ENCODE assay signal across 22 cellular contexts in the genomic region with DNA sequence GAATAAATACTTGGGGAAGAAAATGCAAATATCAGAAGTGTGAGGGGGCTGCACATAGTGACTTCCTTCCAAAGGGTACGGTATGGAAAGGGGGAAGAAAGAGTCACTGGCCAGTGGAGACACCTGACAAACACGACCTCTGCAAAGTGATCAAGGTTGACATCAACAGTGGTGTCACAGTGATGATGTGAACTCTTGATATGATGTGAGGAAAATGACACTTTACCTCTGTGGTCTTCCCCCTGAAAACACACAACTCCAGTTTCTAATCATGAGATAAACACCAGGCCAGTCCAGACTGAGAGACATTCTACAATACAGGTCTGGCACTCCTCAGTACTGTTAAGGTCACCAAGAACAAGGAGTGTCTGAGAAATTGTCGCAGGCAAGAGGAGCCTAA.
"Had no signal": no experiment of that assay in that cellular context is flagged by ENCODE, and none has a peak within 500 bp of the region (broad histone marks: within the 10 kb centered on the region; RNA-seq: fewer than 3 reads in every experiment).

No MANE protein-coding gene starts in this region.

- H3K27ac Mint-ChIP-seq: activated CD4-positive, alpha-beta T cell treated with anti-CD3 and anti-CD28 coated beads, Interleukin-2, amount 10 ng/mL, durations not matched to agents 7 days and 5 days; activated naive CD8-positive, alpha-beta T cell; naive thymus-derived CD4-positive, alpha-beta T cell; T-helper 2 cell treated with Interferon-gamma antibody and Interleukin-4, amounts not matched to agents 5 μg/mL and 100 μg/mL, for 36 hours had no signal

- DNase-seq: activated CD4-positive, alpha-beta T cell treated with anti-CD3 and anti-CD28 coated beads, Interleukin-2, amount 10 ng/mL, durations not matched to agents 7 days and 5 days; activated CD8-positive, alpha-beta memory T cell treated with anti-CD3 and anti-CD28 coated beads for 24 hours; activated gamma-delta T cell treated with Interleukin-2 at 50 U/mL for 16 hours; amniotic stem cell; effector memory CD4-positive, alpha-beta T cell; gastrocnemius medialis; hippocampal formation; kidney glomerular epithelial cell; left lung; naive thymus-derived CD4-positive, alpha-beta T cell; small intestine; stimulated activated CD4-positive, alpha-beta T cell treated with anti-CD3 and anti-CD28 coated beads, Interleukin-15, amount 100 ng/mL, for 24 hours; stimulated activated naive CD4-positive, alpha-beta T cell treated with Interleukin-2 at 50 U/mL for 16 hours; tibial artery had no signal

- H3K4me3 Mint-ChIP-seq: activated CD4-positive, alpha-beta T cell treated with anti-CD3 and anti-CD28 coated beads, Interleukin-2, amount 10 ng/mL, durations not matched to agents 7 days and 5 days; activated naive CD8-positive, alpha-beta T cell; central memory CD8-positive, alpha-beta T cell; naive thymus-derived CD4-positive, alpha-beta T cell; neural crest cell; T-helper 2 cell treated with Interferon-gamma antibody and Interleukin-4, amounts not matched to agents 5 μg/mL and 100 μg/mL, for 36 hours had no signal

- H3K4me1 Mint-ChIP-seq: activated CD4-positive, alpha-beta T cell treated with anti-CD3 and anti-CD28 coated beads, Interleukin-2, amount 10 ng/mL, durations not matched to agents 7 days and 5 days; central memory CD8-positive, alpha-beta T cell; naive thymus-derived CD4-positive, alpha-beta T cell; neural crest cell had no signal

- H3K9me3 ChIP-seq: breast epithelium, gastrocnemius medialis, left lung, tibial artery had no signal

- H3K27me3 Mint-ChIP-seq: activated CD4-positive, alpha-beta T cell treated with anti-CD3 and anti-CD28 coated beads, Interleukin-2, amount 10 ng/mL, durations not matched to agents 7 days and 5 days had no signal

- ATAC-seq: activated CD4-positive, CD25-positive, alpha-beta regulatory T cell treated with anti-CD3 and anti-CD28 coated beads, Interleukin-2, amount 50 U/mL, for 24 hours; esophagus mucosa; gastrocnemius medialis; left lung; naive thymus-derived CD4-positive, alpha-beta T cell; sciatic nerve had no signal

- H3K9me3 Mint-ChIP-seq: activated CD4-positive, alpha-beta T cell treated with anti-CD3 and anti-CD28 coated beads, Interleukin-2, amount 10 ng/mL, durations not matched to agents 7 days and 5 days; neural crest cell; T-helper 2 cell treated with Interferon-gamma antibody and Interleukin-4, amounts not matched to agents 5 μg/mL and 100 μg/mL, for 36 hours had no signal
